2 cellular contexts compared by ENCODE assay signal in the genomic region with DNA sequence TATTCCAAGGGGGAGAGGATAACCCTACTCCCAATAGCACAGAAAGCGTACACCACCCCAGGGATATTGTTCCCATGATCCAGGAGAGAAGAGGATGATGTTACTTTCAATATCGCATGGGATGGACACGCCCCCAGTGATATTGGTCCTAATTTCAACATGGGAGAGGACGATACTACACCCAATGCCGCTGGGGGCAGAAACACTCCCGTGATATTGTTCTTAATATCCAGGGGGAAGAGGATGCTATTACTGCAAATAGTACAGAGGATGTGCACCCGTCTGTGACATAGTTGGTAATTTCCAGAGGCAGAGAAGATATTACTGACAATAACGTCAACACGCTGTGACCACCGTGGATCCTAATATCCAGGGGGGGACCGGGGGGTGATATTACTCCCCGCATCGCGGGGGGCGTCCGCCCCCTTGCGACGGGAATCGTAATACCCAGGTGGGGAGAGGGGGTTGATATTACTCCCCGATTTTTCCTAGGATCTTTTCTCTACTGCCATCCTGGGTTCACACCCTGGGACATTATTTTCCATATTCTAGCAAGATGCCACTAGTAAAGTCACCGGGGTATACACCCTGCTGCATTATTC.
TF ChIP-seq lines count a peak whose summit lies in the region.

No MANE protein-coding gene starts in this region.

TF ChIP-seq in IMR-90, 13 proteins besides CTCF, POLR2A, EP300 and RAD21:
- TF ChIP-seq RFX5 (IDR thresholded peaks at IDR 0.05; ENCODE audit: low read depth, low read length) (no peak), MAZ (IDR thresholded peaks at IDR 0.05; ENCODE audit: borderline replicate concordance, low read depth, low read length) (no peak), SMC3 (IDR thresholded peaks at IDR 0.05; ENCODE audit: low read depth, low read length) (no peak)
- TF ChIP-seq, protein P1, sequence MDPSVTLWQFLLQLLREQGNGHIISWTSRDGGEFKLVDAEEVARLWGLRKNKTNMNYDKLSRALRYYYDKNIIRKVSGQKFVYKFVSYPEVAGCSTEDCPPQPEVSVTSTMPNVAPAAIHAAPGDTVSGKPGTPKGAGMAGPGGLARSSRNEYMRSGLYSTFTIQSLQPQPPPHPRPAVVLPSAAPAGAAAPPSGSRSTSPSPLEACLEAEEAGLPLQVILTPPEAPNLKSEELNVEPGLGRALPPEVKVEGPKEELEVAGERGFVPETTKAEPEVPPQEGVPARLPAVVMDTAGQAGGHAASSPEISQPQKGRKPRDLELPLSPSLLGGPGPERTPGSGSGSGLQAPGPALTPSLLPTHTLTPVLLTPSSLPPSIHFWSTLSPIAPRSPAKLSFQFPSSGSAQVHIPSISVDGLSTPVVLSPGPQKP (IDR thresholded peaks at IDR 0.05; ENCODE audit: borderline replicate concordance, low read depth, low read length), result no peak

TF ChIP-seq in GM12878, 131 proteins besides CTCF, POLR2A, EP300 and RAD21:
- no peak for TF ChIP-seq IRF4 (IDR thresholded peaks at IDR 0.05; ENCODE audit: low read depth, low read length)
- TF ChIP-seq, protein P2, sequence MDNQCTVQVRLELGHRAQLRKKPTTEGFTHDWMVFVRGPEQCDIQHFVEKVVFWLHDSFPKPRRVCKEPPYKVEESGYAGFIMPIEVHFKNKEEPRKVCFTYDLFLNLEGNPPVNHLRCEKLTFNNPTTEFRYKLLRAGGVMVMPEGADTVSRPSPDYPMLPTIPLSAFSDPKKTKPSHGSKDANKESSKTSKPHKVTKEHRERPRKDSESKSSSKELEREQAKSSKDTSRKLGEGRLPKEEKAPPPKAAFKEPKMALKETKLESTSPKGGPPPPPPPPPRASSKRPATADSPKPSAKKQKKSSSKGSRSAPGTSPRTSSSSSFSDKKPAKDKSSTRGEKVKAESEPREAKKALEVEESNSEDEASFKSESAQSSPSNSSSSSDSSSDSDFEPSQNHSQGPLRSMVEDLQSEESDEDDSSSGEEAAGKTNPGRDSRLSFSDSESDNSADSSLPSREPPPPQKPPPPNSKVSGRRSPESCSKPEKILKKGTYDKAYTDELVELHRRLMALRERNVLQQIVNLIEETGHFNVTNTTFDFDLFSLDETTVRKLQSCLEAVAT (IDR thresholded peaks at IDR 0.05), result no peak
- TF ChIP-seq, protein P3, sequence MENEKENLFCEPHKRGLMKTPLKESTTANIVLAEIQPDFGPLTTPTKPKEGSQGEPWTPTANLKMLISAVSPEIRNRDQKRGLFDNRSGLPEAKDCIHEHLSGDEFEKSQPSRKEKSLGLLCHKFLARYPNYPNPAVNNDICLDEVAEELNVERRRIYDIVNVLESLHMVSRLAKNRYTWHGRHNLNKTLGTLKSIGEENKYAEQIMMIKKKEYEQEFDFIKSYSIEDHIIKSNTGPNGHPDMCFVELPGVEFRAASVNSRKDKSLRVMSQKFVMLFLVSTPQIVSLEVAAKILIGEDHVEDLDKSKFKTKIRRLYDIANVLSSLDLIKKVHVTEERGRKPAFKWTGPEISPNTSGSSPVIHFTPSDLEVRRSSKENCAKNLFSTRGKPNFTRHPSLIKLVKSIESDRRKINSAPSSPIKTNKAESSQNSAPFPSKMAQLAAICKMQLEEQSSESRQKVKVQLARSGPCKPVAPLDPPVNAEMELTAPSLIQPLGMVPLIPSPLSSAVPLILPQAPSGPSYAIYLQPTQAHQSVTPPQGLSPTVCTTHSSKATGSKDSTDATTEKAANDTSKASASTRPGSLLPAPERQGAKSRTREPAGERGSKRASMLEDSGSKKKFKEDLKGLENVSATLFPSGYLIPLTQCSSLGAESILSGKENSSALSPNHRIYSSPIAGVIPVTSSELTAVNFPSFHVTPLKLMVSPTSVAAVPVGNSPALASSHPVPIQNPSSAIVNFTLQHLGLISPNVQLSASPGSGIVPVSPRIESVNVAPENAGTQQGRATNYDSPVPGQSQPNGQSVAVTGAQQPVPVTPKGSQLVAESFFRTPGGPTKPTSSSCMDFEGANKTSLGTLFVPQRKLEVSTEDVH (IDR thresholded peaks at IDR 0.05; ENCODE audit: low read depth, partially characterized antibody), result no peak
- TF ChIP-seq, protein P4, sequence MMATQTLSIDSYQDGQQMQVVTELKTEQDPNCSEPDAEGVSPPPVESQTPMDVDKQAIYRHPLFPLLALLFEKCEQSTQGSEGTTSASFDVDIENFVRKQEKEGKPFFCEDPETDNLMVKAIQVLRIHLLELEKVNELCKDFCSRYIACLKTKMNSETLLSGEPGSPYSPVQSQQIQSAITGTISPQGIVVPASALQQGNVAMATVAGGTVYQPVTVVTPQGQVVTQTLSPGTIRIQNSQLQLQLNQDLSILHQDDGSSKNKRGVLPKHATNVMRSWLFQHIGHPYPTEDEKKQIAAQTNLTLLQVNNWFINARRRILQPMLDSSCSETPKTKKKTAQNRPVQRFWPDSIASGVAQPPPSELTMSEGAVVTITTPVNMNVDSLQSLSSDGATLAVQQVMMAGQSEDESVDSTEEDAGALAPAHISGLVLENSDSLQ (IDR thresholded peaks at IDR 0.05), result no peak
- no peak for TF ChIP-seq HDGF (IDR thresholded peaks at IDR 0.05)
- TF ChIP-seq RELA (IDR thresholded peaks at IDR 0.05; ENCODE audit: borderline replicate concordance, partially characterized antibody), result no peak
- no peak for TF ChIP-seq RUNX3 (IDR thresholded peaks at IDR 0.05; ENCODE audit: low read length)
- TF ChIP-seq CBFB (IDR thresholded peaks at IDR 0.05; ENCODE audit: low read depth), result no peak
- no peak for TF ChIP-seq NRF1 (conservative IDR thresholded peaks at IDR 0.05; ENCODE audit: low read depth, low read length)
- TF ChIP-seq, protein P5, sequence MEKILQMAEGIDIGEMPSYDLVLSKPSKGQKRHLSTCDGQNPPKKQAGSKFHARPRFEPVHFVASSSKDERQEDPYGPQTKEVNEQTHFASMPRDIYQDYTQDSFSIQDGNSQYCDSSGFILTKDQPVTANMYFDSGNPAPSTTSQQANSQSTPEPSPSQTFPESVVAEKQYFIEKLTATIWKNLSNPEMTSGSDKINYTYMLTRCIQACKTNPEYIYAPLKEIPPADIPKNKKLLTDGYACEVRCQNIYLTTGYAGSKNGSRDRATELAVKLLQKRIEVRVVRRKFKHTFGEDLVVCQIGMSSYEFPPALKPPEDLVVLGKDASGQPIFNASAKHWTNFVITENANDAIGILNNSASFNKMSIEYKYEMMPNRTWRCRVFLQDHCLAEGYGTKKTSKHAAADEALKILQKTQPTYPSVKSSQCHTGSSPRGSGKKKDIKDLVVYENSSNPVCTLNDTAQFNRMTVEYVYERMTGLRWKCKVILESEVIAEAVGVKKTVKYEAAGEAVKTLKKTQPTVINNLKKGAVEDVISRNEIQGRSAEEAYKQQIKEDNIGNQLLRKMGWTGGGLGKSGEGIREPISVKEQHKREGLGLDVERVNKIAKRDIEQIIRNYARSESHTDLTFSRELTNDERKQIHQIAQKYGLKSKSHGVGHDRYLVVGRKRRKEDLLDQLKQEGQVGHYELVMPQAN (conservative IDR thresholded peaks at IDR 0.05), result no peak
- TF ChIP-seq MEF2A (IDR thresholded peaks at IDR 0.05; ENCODE audit: insufficient read depth, low read depth, low read length), result no peak
- TF ChIP-seq NFIC (IDR thresholded peaks at IDR 0.05; ENCODE audit: low read depth, low read length), result no peak
- TF ChIP-seq POLR2AphosphoS5 (IDR thresholded peaks at IDR 0.05; ENCODE audit: low read length), result no peak
- TF ChIP-seq, protein P6, sequence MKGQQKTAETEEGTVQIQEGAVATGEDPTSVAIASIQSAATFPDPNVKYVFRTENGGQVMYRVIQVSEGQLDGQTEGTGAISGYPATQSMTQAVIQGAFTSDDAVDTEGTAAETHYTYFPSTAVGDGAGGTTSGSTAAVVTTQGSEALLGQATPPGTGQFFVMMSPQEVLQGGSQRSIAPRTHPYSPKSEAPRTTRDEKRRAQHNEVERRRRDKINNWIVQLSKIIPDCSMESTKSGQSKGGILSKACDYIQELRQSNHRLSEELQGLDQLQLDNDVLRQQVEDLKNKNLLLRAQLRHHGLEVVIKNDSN (IDR thresholded peaks at IDR 0.05; ENCODE audit: borderline replicate concordance, extremely low read length, insufficient read depth, low read depth, low read length), result no peak
- TF ChIP-seq, protein P7, sequence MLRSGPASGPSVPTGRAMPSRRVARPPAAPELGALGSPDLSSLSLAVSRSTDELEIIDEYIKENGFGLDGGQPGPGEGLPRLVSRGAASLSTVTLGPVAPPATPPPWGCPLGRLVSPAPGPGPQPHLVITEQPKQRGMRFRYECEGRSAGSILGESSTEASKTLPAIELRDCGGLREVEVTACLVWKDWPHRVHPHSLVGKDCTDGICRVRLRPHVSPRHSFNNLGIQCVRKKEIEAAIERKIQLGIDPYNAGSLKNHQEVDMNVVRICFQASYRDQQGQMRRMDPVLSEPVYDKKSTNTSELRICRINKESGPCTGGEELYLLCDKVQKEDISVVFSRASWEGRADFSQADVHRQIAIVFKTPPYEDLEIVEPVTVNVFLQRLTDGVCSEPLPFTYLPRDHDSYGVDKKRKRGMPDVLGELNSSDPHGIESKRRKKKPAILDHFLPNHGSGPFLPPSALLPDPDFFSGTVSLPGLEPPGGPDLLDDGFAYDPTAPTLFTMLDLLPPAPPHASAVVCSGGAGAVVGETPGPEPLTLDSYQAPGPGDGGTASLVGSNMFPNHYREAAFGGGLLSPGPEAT (IDR thresholded peaks at IDR 0.05; ENCODE audit: low read depth), result no peak
- TF ChIP-seq, protein P8, sequence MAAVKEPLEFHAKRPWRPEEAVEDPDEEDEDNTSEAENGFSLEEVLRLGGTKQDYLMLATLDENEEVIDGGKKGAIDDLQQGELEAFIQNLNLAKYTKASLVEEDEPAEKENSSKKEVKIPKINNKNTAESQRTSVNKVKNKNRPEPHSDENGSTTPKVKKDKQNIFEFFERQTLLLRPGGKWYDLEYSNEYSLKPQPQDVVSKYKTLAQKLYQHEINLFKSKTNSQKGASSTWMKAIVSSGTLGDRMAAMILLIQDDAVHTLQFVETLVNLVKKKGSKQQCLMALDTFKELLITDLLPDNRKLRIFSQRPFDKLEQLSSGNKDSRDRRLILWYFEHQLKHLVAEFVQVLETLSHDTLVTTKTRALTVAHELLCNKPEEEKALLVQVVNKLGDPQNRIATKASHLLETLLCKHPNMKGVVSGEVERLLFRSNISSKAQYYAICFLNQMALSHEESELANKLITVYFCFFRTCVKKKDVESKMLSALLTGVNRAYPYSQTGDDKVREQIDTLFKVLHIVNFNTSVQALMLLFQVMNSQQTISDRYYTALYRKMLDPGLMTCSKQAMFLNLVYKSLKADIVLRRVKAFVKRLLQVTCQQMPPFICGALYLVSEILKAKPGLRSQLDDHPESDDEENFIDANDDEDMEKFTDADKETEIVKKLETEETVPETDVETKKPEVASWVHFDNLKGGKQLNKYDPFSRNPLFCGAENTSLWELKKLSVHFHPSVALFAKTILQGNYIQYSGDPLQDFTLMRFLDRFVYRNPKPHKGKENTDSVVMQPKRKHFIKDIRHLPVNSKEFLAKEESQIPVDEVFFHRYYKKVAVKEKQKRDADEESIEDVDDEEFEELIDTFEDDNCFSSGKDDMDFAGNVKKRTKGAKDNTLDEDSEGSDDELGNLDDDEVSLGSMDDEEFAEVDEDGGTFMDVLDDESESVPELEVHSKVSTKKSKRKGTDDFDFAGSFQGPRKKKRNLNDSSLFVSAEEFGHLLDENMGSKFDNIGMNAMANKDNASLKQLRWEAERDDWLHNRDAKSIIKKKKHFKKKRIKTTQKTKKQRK (IDR thresholded peaks at IDR 0.05; ENCODE audit: low read depth, low read length), result no peak
- TF ChIP-seq MXI1 (IDR thresholded peaks at IDR 0.05; ENCODE audit: low read depth, low read length), result no peak
